In genomic region chr12:80068173-80068572, GRCh38 we compare ENCODE assay signal across 1 cellular context.
TF ChIP-seq lines count a peak whose summit lies in the region.

No MANE protein-coding gene starts in this region.

TF ChIP-seq in K562, 482 proteins besides CTCF, POLR2A, EP300 and RAD21 (continued from another document):
- no peak for TF ChIP-seq GMEB1 (CRISPR knock-in tag; IDR thresholded peaks at IDR 0.05)
- TF ChIP-seq PHF20 (IDR thresholded peaks at IDR 0.05; ENCODE audit: partially characterized antibody), result no peak
- TF ChIP-seq ZNF436 (CRISPR knock-in tag; IDR thresholded peaks at IDR 0.05), result no peak
- TF ChIP-seq RBM39 (optimal IDR thresholded peaks at IDR 0.05; ENCODE audit: low read depth, low read length), result no peak
